9 cellular contexts compared by ENCODE assay signal in the genomic region with DNA sequence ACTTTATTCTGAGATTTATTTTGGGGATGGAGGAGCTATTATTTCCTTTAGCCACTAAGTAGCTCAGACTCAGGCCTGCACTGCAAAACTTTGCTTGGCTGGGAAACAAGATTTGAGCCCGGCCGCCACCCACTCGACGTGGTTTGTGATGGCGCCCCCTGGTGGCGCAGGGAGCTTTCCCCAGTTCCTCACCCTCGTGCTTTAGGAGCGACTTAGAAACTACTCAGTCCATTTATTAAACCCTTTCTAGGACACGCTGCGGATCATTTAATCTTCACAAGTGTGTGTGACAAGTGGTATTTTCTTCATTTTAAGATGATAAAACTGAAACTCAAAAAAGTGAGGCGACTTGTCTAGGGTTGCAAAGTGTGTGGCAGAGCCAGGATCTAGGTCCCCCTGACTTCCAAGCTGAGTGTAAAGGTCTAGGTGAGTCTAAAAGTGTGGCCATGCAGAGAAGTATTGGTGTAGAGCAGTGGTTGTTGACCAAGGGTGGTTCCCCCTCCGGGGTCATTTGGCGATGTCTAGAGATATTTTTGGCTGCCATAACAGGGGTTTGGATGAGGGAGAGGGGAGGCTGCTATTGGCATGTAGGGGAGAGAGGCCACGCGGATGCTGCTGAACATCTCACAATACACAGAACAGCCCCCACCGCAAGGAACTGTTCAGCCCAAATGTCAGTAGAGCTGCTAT. TPM values are rescaled to one million over a fixed set of nuclear protein-coding genes. Genes with fewer than 3 reads are reported as not detected.
DNase-seq lines count a peak whose midpoint lies in the region; ATAC-seq and TF ChIP-seq lines count a peak whose summit lies in the region.
"Had no signal": no experiment of that assay in that cellular context is flagged by ENCODE, and none has a peak within 500 bp of the region (broad histone marks: within the 10 kb centered on the region; RNA-seq: fewer than 3 reads in every experiment).

No MANE protein-coding gene starts in this region.

- H3K4me3 Mint-ChIP-seq in activated CD4-positive, alpha-beta T cell treated with anti-CD3 and anti-CD28 coated beads, Interleukin-2, amount 10 ng/mL, durations not matched to agents 7 days and 5 days: no peak overlapping the region

- CTCF ChIA-PET in activated CD4-positive, alpha-beta T cell treated with anti-CD3 and anti-CD28 coated beads, Interleukin-2, amount 10 ng/mL, durations not matched to agents 7 days and 5 days (lab: Charles Lee): interaction anchor here (0.6 to 3.3 kb wide), 21 partner anchors 9 to 1684 kb away, joined by 3 to 30 read pairs (median 6); a partner anchor contains a TSS

- TF ChIP-seq CTCF in lung (IDR thresholded peaks at IDR 0.05; ENCODE audit: control extremely low read depth, extremely low read depth): peak; percentile 69

- no peaks in the 10 kb centered on the region for H3K27me3 ChIP-seq in lung (ENCODE audit: control insufficient read depth, insufficient read depth)

- no peak overlapping the region for H3K4me3 ChIP-seq in lung

- no peaks in the 10 kb centered on the region for H3K36me3 Mint-ChIP-seq in activated CD4-positive, alpha-beta T cell treated with anti-CD3 and anti-CD28 coated beads, Interleukin-2, amount 10 ng/mL, durations not matched to agents 7 days and 5 days (ENCODE audit: low read depth)

- peaks cover 2% of the 10 kb centered on the region for H3K27me3 Mint-ChIP-seq in activated CD4-positive, alpha-beta T cell treated with anti-CD3 and anti-CD28 coated beads, Interleukin-2, amount 10 ng/mL, durations not matched to agents 7 days and 5 days

- DNase-seq in SKM-1 (lab: John Stamatoyannopoulos, UW; ENCODE audit: unreplicated experiment) (peak; percentile 14), SKM-1 treated with dmso at 0.1 percent for 144 hours (lab: John Stamatoyannopoulos, UW; ENCODE audit: unreplicated experiment) (no peak), NCI-H2227 (lab: John Stamatoyannopoulos, UW; ENCODE audit: unreplicated experiment) (peak; percentile 83), dermis blood vessel endothelial cell (peak; percentile 86), lung (ENCODE audit: low spot score) (peak; percentile 83)
- peak; percentile 83 for DNase-seq in activated CD4-positive, alpha-beta T cell treated with anti-CD3 and anti-CD28 coated beads, Interleukin-2, amount 10 ng/mL, durations not matched to agents 7 days and 5 days
- peak; percentile 51 to 56 for DNase-seq in stimulated activated CD8-positive, alpha-beta memory T cell treated with anti-CD3 and anti-CD28 coated beads, Interleukin-15, amount 100 ng/mL, for 4 hours (ENCODE audit: low read depth in 2 of 2)

- peaks cover 33% of the 10 kb centered on the region for H3K4me1 Mint-ChIP-seq in activated CD4-positive, alpha-beta T cell treated with anti-CD3 and anti-CD28 coated beads, Interleukin-2, amount 10 ng/mL, durations not matched to agents 7 days and 5 days

- no peaks in the 10 kb centered on the region for H3K36me3 ChIP-seq in lung (ENCODE audit: control insufficient read depth in 2 of 2, insufficient read depth in 2 of 2, low read length in 2 of 2)

- no peak overlapping the region for H3K27ac Mint-ChIP-seq in activated CD4-positive, alpha-beta T cell treated with anti-CD3 and anti-CD28 coated beads, Interleukin-2, amount 10 ng/mL, durations not matched to agents 7 days and 5 days

- POLR2A ChIA-PET in activated CD4-positive, alpha-beta T cell treated with anti-CD3 and anti-CD28 coated beads, Interleukin-2, amount 10 ng/mL, durations not matched to agents 7 days and 5 days (lab: Charles Lee): interaction anchor here (0.9 kb wide), 1 partner anchor 17 kb away, joined by 3 read pairs; no protein-coding TSS in a partner anchor

- H3K9me3 ChIP-seq in lung (ENCODE audit: control insufficient read depth in 2 of 2, insufficient read depth in 1 of 2, low read length in 1 of 2): no peaks in the 10 kb centered on the region

- H3K27ac ChIP-seq in lung (ENCODE audit: low read depth in 1 of 2, low read length in 1 of 2): peak overlapping the region in 1 of 2 donors; percentile 82

- no peaks in the 10 kb centered on the region for H3K4me1 ChIP-seq in lung (ENCODE audit: control insufficient read depth in 2 of 2, insufficient read depth in 2 of 2, low read length in 2 of 2)

- no peaks in the 10 kb centered on the region for H3K9me3 Mint-ChIP-seq in activated CD4-positive, alpha-beta T cell treated with anti-CD3 and anti-CD28 coated beads, Interleukin-2, amount 10 ng/mL, durations not matched to agents 7 days and 5 days

- 22 to 23% methylated on average over 16 of the region's 16 CpGs for WGBS in lung, 2 donors

- ATAC-seq in lung (ENCODE audit: insufficient read depth, low FRiP score): no peak
- ATAC-seq in GM21825 (IDR thresholded peaks at IDR 0.05; ENCODE audit: unreplicated experiment): no peak

RNA-seq across cellular contexts. Expression of a gene that starts 2.2 kb away (rescaled TPM):
- not detected for total RNA-seq in activated CD4-positive, alpha-beta T cell treated with anti-CD3 and anti-CD28 coated beads, Interleukin-2, amount 10 ng/mL, durations not matched to agents 7 days and 5 days
- total RNA-seq in dermis blood vessel endothelial cell (not detected in 2 replicates), lung (100 to 1,000 TPM in 1 of 2 donors, 10 to 100 TPM in 1; 98.9 to 154 TPM)
- polyA plus RNA-seq in lung: 100 to 1,000 TPM; 289 to 688 TPM
- total RNA-seq: temporal lobe had no signal

RNA-seq across cellular contexts. Expression of a gene that starts 13.3 kb away (rescaled TPM):
- 10 to 100 TPM; 27.7 to 29.5 TPM for total RNA-seq in activated CD4-positive, alpha-beta T cell treated with anti-CD3 and anti-CD28 coated beads, Interleukin-2, amount 10 ng/mL, durations not matched to agents 7 days and 5 days
- total RNA-seq in dermis blood vessel endothelial cell: 10.8 and 12.1 TPM in 2 replicates
- total RNA-seq in lung: 1 to 10 TPM; 4.5 TPM
- polyA plus RNA-seq in lung: 1 to 10 TPM; 3.6 to 7.7 TPM

RNA-seq across cellular contexts. Expression of a gene that starts 50.4 kb away (rescaled TPM):
- not detected for total RNA-seq in activated CD4-positive, alpha-beta T cell treated with anti-CD3 and anti-CD28 coated beads, Interleukin-2, amount 10 ng/mL, durations not matched to agents 7 days and 5 days
- total RNA-seq in dermis blood vessel endothelial cell: not detected in 2 replicates
- 1 to 10 TPM in 1 of 2 donors, not detected in 1; 1.0 TPM for total RNA-seq in lung
- polyA plus RNA-seq in lung: 1 to 10 TPM; 2.2 to 4.1 TPM
- total RNA-seq: temporal lobe had no signal

Comparison
In these comparisons a context has a peak if more than half of its experiments do, and no peak if none do; other contexts are left out.
1. RNA of a gene that starts 2.2 kb away (total RNA-seq): 98.9 to 154 TPM in lung; not detected in activated CD4-positive, alpha-beta T cell treated with anti-CD3 and anti-CD28 coated beads, Interleukin-2, amount 10 ng/mL, durations not matched to agents 7 days and 5 days and not detected in dermis blood vessel endothelial cell; every median in the first group is over 10 times any median in the second.